In the genomic region with DNA sequence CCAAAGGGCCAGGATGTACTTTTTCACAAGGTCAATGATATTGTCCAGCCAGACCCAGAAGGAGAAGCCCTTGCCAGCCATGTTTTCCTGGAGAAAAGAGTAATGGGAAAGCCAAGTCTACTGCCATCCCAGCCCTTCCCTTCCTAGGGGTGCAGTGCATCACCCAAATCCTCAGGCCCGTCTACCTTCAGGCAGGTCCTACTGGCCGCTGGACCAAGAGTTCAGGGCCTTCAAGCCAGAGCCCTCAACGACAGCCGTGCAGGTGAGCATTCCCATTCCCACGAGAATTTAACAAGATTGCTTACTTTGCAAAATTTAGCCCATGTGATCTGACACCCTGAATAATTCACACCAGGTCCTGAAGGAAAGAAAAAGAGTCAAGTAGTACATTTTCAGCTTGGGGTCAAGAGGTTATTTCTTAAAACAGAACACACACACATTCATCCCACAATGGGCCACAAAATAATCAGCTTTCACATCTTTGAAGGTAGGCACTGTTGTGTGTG, we compare ENCODE assay signal across 9 cellular contexts. TPM values are rescaled to one million over a fixed set of nuclear protein-coding genes. Genes with fewer than 3 reads are reported as not detected.
DNase-seq lines count a peak whose midpoint lies in the region; ATAC-seq, FAIRE-seq and TF ChIP-seq lines count a peak whose summit lies in the region.
"Had no signal": no experiment of that assay in that cellular context is flagged by ENCODE, and none has a peak within 500 bp of the region (broad histone marks: within the 10 kb centered on the region; RNA-seq: fewer than 3 reads in every experiment).

No MANE protein-coding gene starts in this region.

- H3K27ac Mint-ChIP-seq in CD8-positive, alpha-beta memory T cell: peak overlapping the region in 7 of 8 donors; percentile 22 to 96 (median 70)
- H3K27ac Mint-ChIP-seq in WTC11: peak overlapping the region; percentile 34
- H3K27ac Mint-ChIP-seq: dendritic cell treated with granulocyte-macrophage colony-stimulating factor and Interleukin-4, amounts not matched to agents 40 ng/mL and 50 ng/mL, for 4 days had no signal

- CTCF ChIA-PET in A549 (lab: Yijun Ruan, JAX): interaction anchor here (0.6 to 31.0 kb wide), 32 partner anchors 10 to 297 kb away, joined by 3 to 1360 read pairs (median 5); a partner anchor contains a TSS
- CTCF ChIA-PET in CD8-positive, alpha-beta memory T cell (lab: Charles Lee): interaction anchor here (0.8 to 20.8 kb wide), 13 partner anchors 9 to 207 kb away, joined by 3 to 373 read pairs (median 3); no protein-coding TSS in a partner anchor
- CTCF ChIA-PET in WTC11 (lab: Charles Lee): interaction anchor here (0.6 to 5.4 kb wide), 7 partner anchors 76 to 204 kb away, joined by 3 to 123 read pairs (median 6); no protein-coding TSS in a partner anchor

- no peak for TF ChIP-seq RAD21 in A549 (conservative IDR thresholded peaks at IDR 0.05 in 1 of 2, IDR thresholded peaks at IDR 0.05 in 1 of 2)

- 83% methylated on average over 5 of the region's 5 CpGs for WGBS in A549 (ENCODE audit: missing lambda C conversion rate)

- no peak for TF ChIP-seq POLR2A in A549 (IDR thresholded peaks at IDR 0.05; ENCODE audit: low read length)

- H3K36me3 Mint-ChIP-seq in CD8-positive, alpha-beta memory T cell: peaks cover 0 to 72% (median 11%) of the 10 kb centered on the region in 3 donors
- H3K36me3 Mint-ChIP-seq in WTC11: peaks cover 66% of the 10 kb centered on the region

- peaks cover 25 to 30% (median 26%) of the 10 kb centered on the region in 3 donors for H3K4me1 Mint-ChIP-seq in CD8-positive, alpha-beta memory T cell
- H3K4me1 Mint-ChIP-seq in WTC11: peaks cover 16% of the 10 kb centered on the region

- ATAC-seq in A549 (no peak; a peak in 1 of 6 replicates), WTC11 (no peak), lower lobe of right lung (no peak), HG03135 (IDR thresholded peaks at IDR 0.05; ENCODE audit: unreplicated experiment) (no peak), HG03342 (IDR thresholded peaks at IDR 0.05; ENCODE audit: unreplicated experiment) (no peak), GM18517 (IDR thresholded peaks at IDR 0.05; ENCODE audit: unreplicated experiment) (no peak)

- POLR2A ChIA-PET in A549 (lab: Yijun Ruan, JAX) (interaction anchor here (0.8 to 1.4 kb wide), 2 partner anchors 65 to 86 kb away, joined by 4 to 8 read pairs; a partner anchor contains a TSS), WTC11 (lab: Charles Lee) (interaction anchor here (0.5 to 2.1 kb wide), 2 partner anchors 26 to 65 kb away, joined by 3 to 5 read pairs; a partner anchor contains a TSS)
- POLR2A ChIA-PET in CD8-positive, alpha-beta memory T cell (lab: Charles Lee): interaction anchor here (0.5 to 0.6 kb wide), 3 partner anchors 20 to 73 kb away, joined by 3 to 4 read pairs (median 4); no protein-coding TSS in a partner anchor

- H3K27ac ChIP-seq in A549: peak overlapping the region; percentile 59 to 89
- no peak overlapping the region for H3K27ac ChIP-seq in CD8-positive, alpha-beta memory T cell (ENCODE audit: low read depth, low read length)
- H3K27ac ChIP-seq in lower lobe of right lung: peak overlapping the region; percentile 56

- no peak overlapping the region for H3K4me3 Mint-ChIP-seq in CD8-positive, alpha-beta memory T cell
- H3K4me3 Mint-ChIP-seq in WTC11: no peak overlapping the region
- H3K4me3 Mint-ChIP-seq: dendritic cell treated with granulocyte-macrophage colony-stimulating factor and Interleukin-4, amounts not matched to agents 40 ng/mL and 50 ng/mL, for 4 days had no signal

- DNase-seq in A549 (ENCODE audit: low read depth in 1 of 2, low spot score in 1 of 2) (no peak), WTC11 (ENCODE audit: low spot score) (no peak), lower lobe of right lung (no peak)
- no peak for DNase-seq in CD8-positive, alpha-beta memory T cell
- no peak for DNase-seq in stimulated activated CD4-positive, alpha-beta T cell treated with anti-CD3 and anti-CD28 coated beads, Interleukin-1b, Interleukin-23, amount 100 ng/mL, for 48 hours

- FAIRE-seq in A549 (lab: Jason Lieb, UNC): no peak

- TF ChIP-seq EP300 in A549 (IDR thresholded peaks at IDR 0.05): no peak

- H3K27me3 ChIP-seq in CD8-positive, alpha-beta memory T cell (ENCODE audit: insufficient read depth, low read length, poor library complexity, severe bottlenecking): no peaks in the 10 kb centered on the region
- no peaks in the 10 kb centered on the region for H3K27me3 ChIP-seq in lower lobe of right lung (ENCODE audit: low read depth)

- H3K4me1 ChIP-seq in A549 (peaks cover 58% of the 10 kb centered on the region), lower lobe of right lung (peaks cover 34% of the 10 kb centered on the region)
- peaks cover 26% of the 10 kb centered on the region for H3K4me1 ChIP-seq in CD8-positive, alpha-beta memory T cell (ENCODE audit: insufficient read depth, low read length)

- H3K27me3 Mint-ChIP-seq in CD8-positive, alpha-beta memory T cell: no peaks in the 10 kb centered on the region
- H3K27me3 Mint-ChIP-seq in WTC11 (ENCODE audit: low read depth): no peaks in the 10 kb centered on the region; the same call in 1 of the 2 replicates
- H3K27me3 Mint-ChIP-seq: dendritic cell treated with granulocyte-macrophage colony-stimulating factor and Interleukin-4, amounts not matched to agents 40 ng/mL and 50 ng/mL, for 4 days had no signal

- H3K9me3 ChIP-seq in A549: no peaks in the 10 kb centered on the region
- no peaks in the 10 kb centered on the region for H3K9me3 ChIP-seq in CD8-positive, alpha-beta memory T cell (ENCODE audit: low read length)
- H3K9me3 ChIP-seq in lower lobe of right lung: no peaks in the 10 kb centered on the region

- H3K36me3 ChIP-seq in CD8-positive, alpha-beta memory T cell (ENCODE audit: insufficient read depth, low read length): peaks cover 26% of the 10 kb centered on the region
- H3K36me3 ChIP-seq in lower lobe of right lung: peaks cover 100% of the 10 kb centered on the region

- H3K9me3 Mint-ChIP-seq in CD8-positive, alpha-beta memory T cell: no peaks in the 10 kb centered on the region
- no peaks in the 10 kb centered on the region for H3K9me3 Mint-ChIP-seq in WTC11
- H3K9me3 Mint-ChIP-seq: dendritic cell treated with granulocyte-macrophage colony-stimulating factor and Interleukin-4, amounts not matched to agents 40 ng/mL and 50 ng/mL, for 4 days had no signal

- no peak overlapping the region for H3K4me3 ChIP-seq in A549
- no peak overlapping the region for H3K4me3 ChIP-seq in CD8-positive, alpha-beta memory T cell (ENCODE audit: low read length)
- H3K4me3 ChIP-seq in lower lobe of right lung: no peak overlapping the region

- TF ChIP-seq CTCF in A549 (IDR thresholded peaks at IDR 0.05) (no peak), WTC11 (IDR thresholded peaks at IDR 0.05) (no peak), lower lobe of right lung (IDR thresholded peaks at IDR 0.05) (no peak)

- intact Hi-C loops in lower lobe of right lung (cut with DNase I): loop anchor here (5.0 kb wide), 1 partner anchor 84 kb away; no protein-coding TSS in a partner anchor

- peak overlapping the region; percentile 16; the same call in 1 of the 3 replicates for H3K4me2 ChIP-seq in A549

TF ChIP-seq in A549, 52 proteins besides CTCF, POLR2A, EP300 and RAD21:
- TF ChIP-seq HOXA7 (CRISPR knock-in tag; IDR thresholded peaks at IDR 0.05) (no peak), MAFK (IDR thresholded peaks at IDR 0.05; ENCODE audit: partially characterized antibody) (peak; percentile 99)

TF ChIP-seq in WTC11, 78 proteins besides CTCF, POLR2A, EP300 and RAD21 (continues in another document):
- TF ChIP-seq HMGA2 (CRISPR knock-in tag; IDR thresholded peaks at IDR 0.05) (no peak), ZNF219 (CRISPR knock-in tag; IDR thresholded peaks at IDR 0.05; ENCODE audit: borderline replicate concordance) (no peak), FOXP1 (CRISPR knock-in tag; IDR thresholded peaks at IDR 0.05; ENCODE audit: borderline replicate concordance) (no peak), NFE2L1 (CRISPR knock-in tag; IDR thresholded peaks at IDR 0.05) (no peak), ZNF416 (CRISPR knock-in tag; IDR thresholded peaks at IDR 0.05) (no peak)
- TF ChIP-seq, protein P1, sequence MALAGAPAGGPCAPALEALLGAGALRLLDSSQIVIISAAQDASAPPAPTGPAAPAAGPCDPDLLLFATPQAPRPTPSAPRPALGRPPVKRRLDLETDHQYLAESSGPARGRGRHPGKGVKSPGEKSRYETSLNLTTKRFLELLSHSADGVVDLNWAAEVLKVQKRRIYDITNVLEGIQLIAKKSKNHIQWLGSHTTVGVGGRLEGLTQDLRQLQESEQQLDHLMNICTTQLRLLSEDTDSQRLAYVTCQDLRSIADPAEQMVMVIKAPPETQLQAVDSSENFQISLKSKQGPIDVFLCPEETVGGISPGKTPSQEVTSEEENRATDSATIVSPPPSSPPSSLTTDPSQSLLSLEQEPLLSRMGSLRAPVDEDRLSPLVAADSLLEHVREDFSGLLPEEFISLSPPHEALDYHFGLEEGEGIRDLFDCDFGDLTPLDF (CRISPR knock-in tag; IDR thresholded peaks at IDR 0.05): no peak

RNA-seq across cellular contexts. Expression of a gene that starts 35.0 kb away (rescaled TPM):
- 2.2 and 3.1 TPM in 2 replicates for polyA plus RNA-seq in A549 (2011; rRNA removed)
- 2.6 and 3.3 TPM in 2 replicates for polyA plus RNA-seq in A549 (2012; cell fraction: cytosol; rRNA removed)
- polyA plus RNA-seq in A549 (2012; cell fraction: nucleus; rRNA removed): 5.6 and 7.9 TPM in 2 replicates
- 3.9 to 4.4 TPM (median 4.0 TPM) in 3 replicates for polyA plus RNA-seq in A549 (2017; fragmentation: RNase III; extraction: RNeasy Plus Mini Kit Qiagen cat#74134 plus additional on column Dnase treatment)
- polyA minus RNA-seq in A549 (2011; rRNA and poly(A)+ RNA removed): 2.9 and 4.3 TPM in 2 replicates
- total RNA-seq in CD8-positive, alpha-beta memory T cell: 100 to 1,000 TPM; 259 to 263 TPM
- 90.3 TPM for polyA plus RNA-seq in CD8-positive, alpha-beta memory T cell
- total RNA-seq in WTC11 (2021): 6.6 to 10.9 TPM (median 9.7 TPM) in 3 replicates
- total RNA-seq in lower lobe of right lung: 53.3 TPM

RNA-seq across cellular contexts. Expression of a gene that starts 47.1 kb away (rescaled TPM):
- polyA plus RNA-seq in A549 (2011; rRNA removed) (37.6 and 51.7 TPM in 2 replicates), A549 (2017; fragmentation: RNase III; extraction: RNeasy Plus Mini Kit Qiagen cat#74134 plus additional on column Dnase treatment) (29.4 to 33.1 TPM (median 31.2 TPM) in 3 replicates)
- polyA plus RNA-seq in A549 (2012; cell fraction: cytosol; rRNA removed): 24.8 and 30.3 TPM in 2 replicates
- 66.8 and 69.5 TPM in 2 replicates for polyA plus RNA-seq in A549 (2012; cell fraction: nucleus; rRNA removed)
- 41.5 and 41.7 TPM in 2 replicates for polyA minus RNA-seq in A549 (2011; rRNA and poly(A)+ RNA removed)
- total RNA-seq in CD8-positive, alpha-beta memory T cell: 100 to 1,000 TPM; 124 to 132 TPM
- polyA plus RNA-seq in CD8-positive, alpha-beta memory T cell: 108 TPM
- total RNA-seq in WTC11 (2021) (36.4 to 42.2 TPM (median 37.9 TPM) in 3 replicates), lower lobe of right lung (67.9 TPM)
